Comparison of ENCODE assay signal across 20 cellular contexts in the genomic region with DNA sequence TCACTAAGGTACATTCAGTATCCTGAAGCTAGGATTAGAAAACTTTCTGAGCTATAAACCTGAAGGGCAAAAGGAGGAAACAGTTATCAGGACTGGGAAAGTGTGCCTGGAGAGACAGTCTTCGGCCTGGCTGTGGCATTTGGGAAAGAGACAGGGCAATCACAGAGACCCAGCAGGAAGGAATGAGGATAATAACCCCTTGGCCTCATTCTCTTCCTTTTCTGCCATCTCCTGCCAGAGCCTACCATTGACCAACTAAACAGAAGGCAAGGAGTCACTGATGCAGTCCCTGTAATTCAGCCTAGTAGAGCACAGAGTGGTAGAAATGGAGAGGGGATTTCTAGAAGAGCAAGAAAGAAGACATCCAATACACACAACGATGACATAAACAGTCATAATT.
DNase-seq lines count a peak whose midpoint lies in the region; ATAC-seq and TF ChIP-seq lines count a peak whose summit lies in the region.
"Had no signal": no experiment of that assay in that cellular context is flagged by ENCODE, and none has a peak within 500 bp of the region (broad histone marks: within the 10 kb centered on the region; RNA-seq: fewer than 3 reads in every experiment).

No MANE protein-coding gene starts in this region.

- no peak overlapping the region for H3K23ac ChIP-seq in IMR-90 (ENCODE audit: low read depth, low read length)

- in situ Hi-C loops in G401 (cut with HindIII; ENCODE audit: low sequenced_read_pairs), result no loop called here
- in situ Hi-C loops in IMR-90 (cut with MboI; ENCODE audit: low sequenced_read_pairs), result no loop called here

- H3K4me1 Mint-ChIP-seq in glutamatergic neuron (ENCODE audit: low read depth, unreplicated experiment) (peaks cover 42% of the 10 kb centered on the region), nephron progenitor cell (peaks cover 50% of the 10 kb centered on the region)
- no peaks in the 10 kb centered on the region for H3K4me1 Mint-ChIP-seq in activated T-cell treated with anti-CD3 and anti-CD28 coated beads, Interleukin-2, amount 50 U/mL, for 72 hours (ENCODE audit: low read depth)

- no peak overlapping the region for H3K27ac ChIP-seq in IMR-90 (ENCODE audit: insufficient read depth, low read length)
- H3K27ac ChIP-seq: dorsolateral prefrontal cortex, esophagus squamous epithelium had no signal

- dilution Hi-C loops in IMR-90 (cut with HindIII; ENCODE audit: low sequenced_read_pairs, unreplicated experiment), result no loop called here

- no peak overlapping the region for H3K9ac ChIP-seq in IMR-90 (ENCODE audit: low read depth, low read length)

- peaks cover 7% of the 10 kb centered on the region; the same call in 1 of the 2 replicates for H3K4me1 ChIP-seq in IMR-90 (ENCODE audit: control insufficient read depth, insufficient read depth, low read length)
- H3K4me1 ChIP-seq: esophagus squamous epithelium had no signal

- WGBS in IMR-90 (ENCODE audit: extremely low coverage in 2 of 2, insufficient read length in 1 of 2), 2 experiments, result no CpG with 5 or more reads among the region's 2 CpGs

- H3K9me1 ChIP-seq in IMR-90 (ENCODE audit: insufficient read depth, low read length), result no peaks in the 10 kb centered on the region

- H3K27me3 Mint-ChIP-seq in glutamatergic neuron (ENCODE audit: unreplicated experiment), result peaks cover 2% of the 10 kb centered on the region
- H3K27me3 Mint-ChIP-seq in nephron progenitor cell (ENCODE audit: low read depth, poor library complexity), result no peaks in the 10 kb centered on the region
- H3K27me3 Mint-ChIP-seq in activated T-cell treated with anti-CD3 and anti-CD28 coated beads, Interleukin-2, amount 50 U/mL, for 72 hours (ENCODE audit: low read depth), result no peaks in the 10 kb centered on the region

- peak; percentile 79 for DNase-seq in G401 (ENCODE audit: low spot score)
- DNase-seq in IMR-90, result no peak
- no peak for DNase-seq in glutamatergic neuron
- no peak for DNase-seq in nephron progenitor cell
- DNase-seq in mucosa of gallbladder (ENCODE audit: low spot score), result no peak
- DNase-seq in activated T-cell treated with anti-CD3 and anti-CD28 coated beads, Interleukin-2, amount 50 U/mL, for 72 hours, result no peak
- no peak for DNase-seq in stimulated activated CD4-positive, alpha-beta T cell treated with anti-CD3 and anti-CD28 coated beads, Interleukin-4, amount 100 ng/mL, for 24 hours
- DNase-seq: ACHN; activated CD8-positive, alpha-beta memory T cell treated with anti-CD3 and anti-CD28 coated beads, Interleukin-2, amount 50 U/mL, for 4 hours; activated naive CD4-positive, alpha-beta T cell treated with Interleukin-2 at 50 U/mL for 16 hours; CD8-positive, alpha-beta T cell; esophagus squamous epithelium; head of caudate nucleus; NCI-H1436 treated with DMSO at 0.1 percent for 48 hours; posterior cingulate gyrus; SIG-M5; stimulated activated naive CD4-positive, alpha-beta T cell treated with Interleukin-2 at 50 U/mL for 16 hours had no signal

- H3K27ac Mint-ChIP-seq in glutamatergic neuron (ENCODE audit: unreplicated experiment) (peak overlapping the region; percentile 13), nephron progenitor cell (peak overlapping the region; percentile 57)
- no peak overlapping the region for H3K27ac Mint-ChIP-seq in activated T-cell treated with anti-CD3 and anti-CD28 coated beads, Interleukin-2, amount 50 U/mL, for 72 hours
- H3K27ac Mint-ChIP-seq: CD8-positive, alpha-beta T cell had no signal

- H2BK5ac ChIP-seq in IMR-90 (ENCODE audit: low read depth, low read length, poor library complexity, severe bottlenecking), result no peak overlapping the region

- H2BK20ac ChIP-seq in IMR-90 (ENCODE audit: low read depth, low read length), result no peak overlapping the region

- H3K4me3 ChIP-seq in IMR-90 (ENCODE audit: insufficient read depth, low read depth, low read length), result no peak overlapping the region
- H3K4me3 ChIP-seq: dorsolateral prefrontal cortex, esophagus squamous epithelium had no signal

- no peak overlapping the region for H4K8ac ChIP-seq in IMR-90 (ENCODE audit: low read depth in 2 of 2, low read length in 2 of 2)

- H3K14ac ChIP-seq in IMR-90 (replicated peaks; ENCODE audit: low read depth, low read length), result no peak overlapping the region

- H3K4me2 ChIP-seq in IMR-90 (ENCODE audit: low read depth, low read length), result no peak overlapping the region

- no peak overlapping the region for H2BK15ac ChIP-seq in IMR-90 (ENCODE audit: low read depth, low read length)

- POLR2A ChIA-PET in IMR-90 (lab: Charles Lee; ENCODE audit: unreplicated experiment), result no interaction called here

- H2AFZ ChIP-seq in IMR-90 (replicated peaks; ENCODE audit: low read length, poor library complexity), result no peak overlapping the region

- H3K36me3 ChIP-seq in IMR-90 (ENCODE audit: control insufficient read depth, insufficient read depth, low read length), result no peaks in the 10 kb centered on the region
- H3K36me3 ChIP-seq: esophagus squamous epithelium had no signal

- H3K27me3 ChIP-seq in IMR-90 (ENCODE audit: control insufficient read depth, insufficient read depth, low read length), result no peaks in the 10 kb centered on the region
- H3K27me3 ChIP-seq: dorsolateral prefrontal cortex, esophagus squamous epithelium had no signal

- H2AK9ac ChIP-seq in IMR-90 (replicated peaks; ENCODE audit: low read depth, low read length, poor library complexity), result no peak overlapping the region

- H3K18ac ChIP-seq in IMR-90 (ENCODE audit: low read depth, low read length), result 0 out of 2 replicates have a peak overlapping the region, but pooled peaks have one; percentile 27

- H4K5ac ChIP-seq in IMR-90 (ENCODE audit: low read depth, low read length), result peak overlapping the region; percentile 49; the same call in 1 of the 2 replicates

- H3K9me3 ChIP-seq in IMR-90 (ENCODE audit: control insufficient read depth, insufficient read depth, low read length), result no peaks in the 10 kb centered on the region
- H3K9me3 ChIP-seq: esophagus squamous epithelium had no signal

- no peak for TF ChIP-seq POLR2A in IMR-90 (IDR thresholded peaks at IDR 0.05; ENCODE audit: low read depth, low read length)

- intact Hi-C loops in IMR-90 (cut with micrococcal nuclease), result no loop called here

- TF ChIP-seq RAD21 in IMR-90 (IDR thresholded peaks at IDR 0.05; ENCODE audit: low read length), result no peak

- H3K4ac ChIP-seq in IMR-90 (ENCODE audit: low read depth, low read length), result 0 out of 2 replicates have a peak overlapping the region, but pooled peaks have one; percentile 3

- no peaks in the 10 kb centered on the region for H4K20me1 ChIP-seq in IMR-90 (ENCODE audit: insufficient read depth, low read length)

- H3K4me3 Mint-ChIP-seq in glutamatergic neuron (ENCODE audit: unreplicated experiment) (no peak overlapping the region), nephron progenitor cell (no peak overlapping the region)
- no peak overlapping the region for H3K4me3 Mint-ChIP-seq in activated T-cell treated with anti-CD3 and anti-CD28 coated beads, Interleukin-2, amount 50 U/mL, for 72 hours
- H3K4me3 Mint-ChIP-seq: CD8-positive, alpha-beta T cell had no signal

- H3K36me3 Mint-ChIP-seq in glutamatergic neuron (ENCODE audit: unreplicated experiment) (no peaks in the 10 kb centered on the region), nephron progenitor cell (ENCODE audit: low read depth) (no peaks in the 10 kb centered on the region)
- no peaks in the 10 kb centered on the region for H3K36me3 Mint-ChIP-seq in activated T-cell treated with anti-CD3 and anti-CD28 coated beads, Interleukin-2, amount 50 U/mL, for 72 hours (ENCODE audit: insufficient read depth in 2 of 2)
- H3K36me3 Mint-ChIP-seq: CD8-positive, alpha-beta T cell had no signal

- no peak overlapping the region for H3K56ac ChIP-seq in IMR-90 (ENCODE audit: extremely low read depth, insufficient read depth, low read length)

- no TSS peak for BruUV-seq in IMR-90 (replicated peaks; lab: Mats Ljungman, UMichigan)

- TF ChIP-seq CTCF in IMR-90 (conservative IDR thresholded peaks at IDR 0.05; ENCODE audit: low read depth, low read length) (no peak), glutamatergic neuron (IDR thresholded peaks at IDR 0.05; ENCODE audit: partially characterized antibody, unreplicated experiment) (no peak), nephron progenitor cell (IDR thresholded peaks at IDR 0.05) (no peak)

- H4K91ac ChIP-seq in IMR-90 (ENCODE audit: insufficient read depth, low read depth, low read length), result no peak overlapping the region

- CTCF ChIA-PET in IMR-90 (lab: Yijun Ruan, JAX), result no interaction called here

- H2BK120ac ChIP-seq in IMR-90 (ENCODE audit: low read depth, low read length), result no peak overlapping the region

- ATAC-seq in IMR-90 (ENCODE audit: low read depth), result no peak
- no peak for ATAC-seq in GM21515 (IDR thresholded peaks at IDR 0.05; ENCODE audit: unreplicated experiment)
- no peak for ATAC-seq in activated T-cell treated with anti-CD3 and anti-CD28 coated beads, Interleukin-2, amount 50 U/mL, for 72 hours (replicated peaks in 1 of 2)
- ATAC-seq: activated CD4-positive, CD25-positive, alpha-beta regulatory T cell treated with anti-CD3 and anti-CD28 coated beads, Interleukin-2, amount 50 U/mL, for 24 hours; CD8-positive, alpha-beta T cell had no signal

- H2AK5ac ChIP-seq in IMR-90 (ENCODE audit: low read depth, low read length), result no peak overlapping the region

- no peaks in the 10 kb centered on the region for H3K79me1 ChIP-seq in IMR-90 (ENCODE audit: low read depth in 1 of 2, low read length in 2 of 2)

- H3K9me3 Mint-ChIP-seq in glutamatergic neuron (ENCODE audit: unreplicated experiment) (no peaks in the 10 kb centered on the region), nephron progenitor cell (no peaks in the 10 kb centered on the region)
- H3K9me3 Mint-ChIP-seq in activated T-cell treated with anti-CD3 and anti-CD28 coated beads, Interleukin-2, amount 50 U/mL, for 72 hours, result no peaks in the 10 kb centered on the region
- H3K9me3 Mint-ChIP-seq: CD8-positive, alpha-beta T cell had no signal

TF ChIP-seq in IMR-90, 13 proteins besides CTCF, POLR2A, EP300 and RAD21:
- TF ChIP-seq ELK1 (IDR thresholded peaks at IDR 0.05; ENCODE audit: borderline replicate concordance, low read depth, low read length) (no peak), RCOR1 (IDR thresholded peaks at IDR 0.05; ENCODE audit: insufficient replicate concordance, low read length) (no peak), SMC3 (IDR thresholded peaks at IDR 0.05; ENCODE audit: low read depth, low read length) (no peak)
TF ChIP-seq in IMR-90: peak in this region for 0.
